8 cellular contexts compared by ENCODE assay signal in genomic region chr12:98532687-98533304, GRCh38. TPM values are rescaled to one million over a fixed set of nuclear protein-coding genes. Genes with fewer than 3 reads are reported as not detected.
DNase-seq lines count a peak whose midpoint lies in the region; ATAC-seq, FAIRE-seq and TF ChIP-seq lines count a peak whose summit lies in the region.

No MANE protein-coding gene starts in this region.

- peaks cover 65% of the 10 kb centered on the region for H3K36me3 Mint-ChIP-seq in activated naive CD8-positive, alpha-beta T cell treated with anti-CD3 and anti-CD28 coated beads, Interleukin-2, amount 50 U/mL, for 24 hours (ENCODE audit: low read depth)

- no peaks in the 10 kb centered on the region for H3K27me3 ChIP-seq in AG04450 (ENCODE audit: control insufficient read depth, insufficient read depth, low read length)
- no peaks in the 10 kb centered on the region for H3K27me3 ChIP-seq in MG63

- no peaks in the 10 kb centered on the region for H3K9me3 Mint-ChIP-seq in activated naive CD8-positive, alpha-beta T cell treated with anti-CD3 and anti-CD28 coated beads, Interleukin-2, amount 50 U/mL, for 24 hours

- POLR2A ChIA-PET in AG04450 (lab: Yijun Ruan, JAX): interaction anchor here (0.5 to 1.4 kb wide), 2 partner anchors 34 to 61 kb away, joined by 4 read pairs; partner anchors contain the start of gene SLC25A3

- no peaks in the 10 kb centered on the region for H3K9me3 ChIP-seq in AG04450 (ENCODE audit: control insufficient read depth, insufficient read depth, low read length)
- no peaks in the 10 kb centered on the region for H3K9me3 ChIP-seq in MG63

- DNase-seq in AG04450 (ENCODE audit: low read depth, low spot score) (peak; percentile 23), NCI-H1694 (lab: John Stamatoyannopoulos, UW) (peak; percentile 9), kidney glomerular epithelial cell (lab: John Stamatoyannopoulos, UW) (peak; percentile 68), Ammon's horn (ENCODE audit: low spot score) (no peak), MG63 (no peak)
- DNase-seq in activated naive CD8-positive, alpha-beta T cell treated with anti-CD3 and anti-CD28 coated beads, Interleukin-2, amount 50 U/mL, for 24 hours: no peak
- no peak for DNase-seq in stimulated activated CD4-positive, alpha-beta T cell treated with anti-CD3 and anti-CD28 coated beads, Interleukin-4, amount 100 ng/mL, for 1 hour

- H3K27ac Mint-ChIP-seq in activated naive CD8-positive, alpha-beta T cell treated with anti-CD3 and anti-CD28 coated beads, Interleukin-2, amount 50 U/mL, for 24 hours: no peak overlapping the region

- no peak overlapping the region for H3K4me3 Mint-ChIP-seq in activated naive CD8-positive, alpha-beta T cell treated with anti-CD3 and anti-CD28 coated beads, Interleukin-2, amount 50 U/mL, for 24 hours

- H3K4me1 Mint-ChIP-seq in activated naive CD8-positive, alpha-beta T cell treated with anti-CD3 and anti-CD28 coated beads, Interleukin-2, amount 50 U/mL, for 24 hours: peaks cover 7% of the 10 kb centered on the region

- H3K27me3 Mint-ChIP-seq in activated naive CD8-positive, alpha-beta T cell treated with anti-CD3 and anti-CD28 coated beads, Interleukin-2, amount 50 U/mL, for 24 hours: no peaks in the 10 kb centered on the region

- peak; percentile 68 for TF ChIP-seq CTCF in AG04450 (IDR thresholded peaks at IDR 0.05; ENCODE audit: low read depth, low read length)

- ATAC-seq in activated naive CD8-positive, alpha-beta T cell treated with anti-CD3 and anti-CD28 coated beads, Interleukin-2, amount 50 U/mL, for 24 hours: peak; percentile 67

- CTCF ChIA-PET in AG04450 (lab: Charles Lee): interaction anchor here (0.5 to 4.7 kb wide), 29 partner anchors 9 to 179 kb away, joined by 3 to 62 read pairs (median 7); partner anchors contain the start of gene SLC25A3

- peak; percentile 95 for FAIRE-seq in G401.6 (lab: Jason Lieb, UNC)

- peaks cover 69% of the 10 kb centered on the region for H3K36me3 ChIP-seq in MG63

- H3K4me3 ChIP-seq in AG04450 (ENCODE audit: low read depth, low read length) (no peak overlapping the region), MG63 (no peak overlapping the region)

- H3K27ac ChIP-seq in AG04450 (ENCODE audit: low read depth, low read length): no peak overlapping the region

RNA-seq across cellular contexts. Expression of gene TMPO, which starts 17.4 kb away (rescaled TPM):
- polyA plus RNA-seq in AG04450 (2011; rRNA removed): 31.2 and 49.1 TPM in 2 replicates
- 16.0 and 34.2 TPM in 2 replicates for polyA minus RNA-seq in AG04450 (2011; rRNA and poly(A)+ RNA removed)
- 183 and 262 TPM in 2 replicates for total RNA-seq in MG63 (2014; rRNA removed; shearing (Covaris generic); ENCODE audit: low replicate concordance)

Comparison
In these comparisons a context has a peak if more than half of its experiments do, and no peak if none do; other contexts are left out.
1. DNase-seq: peak in AG04450 (single experiment), NCI-H1694 (single experiment) and kidney glomerular epithelial cell (single experiment); none in activated naive CD8-positive, alpha-beta T cell treated with anti-CD3 and anti-CD28 coated beads, Interleukin-2, amount 50 U/mL, for 24 hours (single experiment), Ammon's horn (single experiment), stimulated activated CD4-positive, alpha-beta T cell treated with anti-CD3 and anti-CD28 coated beads, Interleukin-4, amount 100 ng/mL, for 1 hour (single experiment) and MG63 (single experiment).